In the genomic region with DNA sequence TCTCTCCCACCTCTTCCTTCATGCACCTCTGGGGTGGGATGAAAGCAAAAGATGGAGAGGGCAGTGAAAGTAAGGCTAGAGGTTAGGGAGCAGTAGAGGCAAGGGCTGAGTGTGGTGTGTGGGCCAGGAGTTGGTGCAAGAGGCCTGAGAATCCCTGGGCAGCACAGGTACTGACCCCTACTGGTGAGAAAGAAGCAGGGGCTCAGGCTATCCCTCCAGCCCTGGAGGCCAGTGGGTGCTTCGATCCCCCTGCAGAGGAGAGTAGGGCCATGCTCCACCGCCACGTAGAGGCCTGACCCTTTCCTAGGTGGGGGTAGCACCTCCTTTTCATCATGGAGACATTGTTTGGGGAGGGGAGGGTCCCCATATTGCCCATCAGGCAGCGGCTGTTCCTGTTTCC, we compare ENCODE assay signal across 11 cellular contexts. TPM values are rescaled to one million over a fixed set of nuclear protein-coding genes. Genes with fewer than 3 reads are reported as not detected.
DNase-seq lines count a peak whose midpoint lies in the region; ATAC-seq, FAIRE-seq and TF ChIP-seq lines count a peak whose summit lies in the region.
"Had no signal": no experiment of that assay in that cellular context is flagged by ENCODE, and none has a peak within 500 bp of the region (broad histone marks: within the 10 kb centered on the region; RNA-seq: fewer than 3 reads in every experiment).

No MANE protein-coding gene starts in this region.

- BruUV-seq in GM12878 (replicated peaks; lab: Mats Ljungman, UMichigan) = no TSS peak

- H3K9me3 Mint-ChIP-seq in activated CD8-positive, alpha-beta T cell treated with anti-CD3 and anti-CD28 coated beads for 36 hours = no peaks in the 10 kb centered on the region
- no peaks in the 10 kb centered on the region for H3K9me3 Mint-ChIP-seq in activated CD8-positive, alpha-beta T cell treated with anti-CD3 and anti-CD28 coated beads, Interleukin-2, amount 10 ng/mL, durations not matched to agents 7 days and 5 days (ENCODE audit: insufficient read depth)
- H3K9me3 Mint-ChIP-seq in stimulated activated naive B cell treated with anti-CD40 and anti-IgM and Interleukin-4, amounts not matched to agents 10 μg/mL and 1 μg/mL and 100 μg/mL, for 72 hours = no peaks in the 10 kb centered on the region

- TF ChIP-seq EP300 in GM12878 (IDR thresholded peaks at IDR 0.05; ENCODE audit: borderline replicate concordance in 1 of 2, control insufficient read depth in 1 of 2, low read depth in 2 of 2, low read length in 2 of 2) = no peak

- no peaks in the 10 kb centered on the region for H3K36me3 Mint-ChIP-seq in activated CD8-positive, alpha-beta T cell treated with anti-CD3 and anti-CD28 coated beads for 36 hours (ENCODE audit: low read depth)
- H3K36me3 Mint-ChIP-seq in activated CD8-positive, alpha-beta T cell treated with anti-CD3 and anti-CD28 coated beads, Interleukin-2, amount 10 ng/mL, durations not matched to agents 7 days and 5 days (ENCODE audit: low read depth) = no peaks in the 10 kb centered on the region
- no peaks in the 10 kb centered on the region for H3K36me3 Mint-ChIP-seq in stimulated activated naive B cell treated with anti-CD40 and anti-IgM and Interleukin-4, amounts not matched to agents 10 μg/mL and 1 μg/mL and 100 μg/mL, for 72 hours

- SMC1A ChIA-PET in GM12878 (lab: Charles Lee; ENCODE audit: uncharacterized antibody, unreplicated experiment) = interaction anchor here (1.2 to 15.0 kb wide), 8 partner anchors 13 to 63 kb away, joined by 3 to 155 read pairs (median 7); partner anchors contain the start of gene GPR15LG

- RAD21 ChIA-PET in GM12878 (lab: Charles Lee; ENCODE audit: unreplicated experiment) = interaction anchor here (0.8 to 3.6 kb wide), 8 partner anchors 9 to 56 kb away, joined by 3 to 74 read pairs (median 7); no protein-coding TSS in a partner anchor

- no peak overlapping the region for H3K9ac ChIP-seq in GM12878 (ENCODE audit: control insufficient read depth, insufficient read depth, low read length)

- H3K27me3 Mint-ChIP-seq in activated CD8-positive, alpha-beta T cell treated with anti-CD3 and anti-CD28 coated beads for 36 hours = peaks cover 3% of the 10 kb centered on the region
- H3K27me3 Mint-ChIP-seq in activated CD8-positive, alpha-beta T cell treated with anti-CD3 and anti-CD28 coated beads, Interleukin-2, amount 10 ng/mL, durations not matched to agents 7 days and 5 days (ENCODE audit: low read depth) = peaks cover 13% of the 10 kb centered on the region
- peaks cover 25 to 33% of the 10 kb centered on the region in 2 donors for H3K27me3 Mint-ChIP-seq in stimulated activated naive B cell treated with anti-CD40 and anti-IgM and Interleukin-4, amounts not matched to agents 10 μg/mL and 1 μg/mL and 100 μg/mL, for 72 hours

- H3K4me3 ChIP-seq in GM12878 (no peak overlapping the region), adrenal gland (no peak overlapping the region)

- DNase-seq in activated CD8-positive, alpha-beta T cell treated with anti-CD3 and anti-CD28 coated beads for 36 hours = no peak
- DNase-seq in activated CD8-positive, alpha-beta T cell treated with anti-CD3 and anti-CD28 coated beads, Interleukin-2, amount 10 ng/mL, durations not matched to agents 7 days and 5 days = no peak
- no peak for DNase-seq in GM12878 (ENCODE audit: low read depth, low spot score)
- no peak for DNase-seq in stimulated activated naive B cell treated with anti-CD40 and anti-IgM and Interleukin-4, amounts not matched to agents 10 μg/mL and 1 μg/mL and 100 μg/mL, for 72 hours
- no peak for DNase-seq in activated CD4-positive, alpha-beta T cell treated with anti-CD3 and anti-CD28 coated beads for 4 hours
- DNase-seq in inferior parietal cortex (ENCODE audit: extremely low spot score) = no peak
- DNase-seq in adrenal gland = no peak

- peaks cover 0 to 7% of the 10 kb centered on the region in 2 experiments for H3K27me3 ChIP-seq in GM12878 (replicated peaks in 1 of 2; ENCODE audit: control insufficient read depth in 2 of 2, insufficient read depth in 2 of 2, low read length in 1 of 2)
- H3K27me3 ChIP-seq in adrenal gland = no peaks in the 10 kb centered on the region

- in situ Hi-C loops in GM12878 (cut with MboI) = loop anchor here (10.0 kb wide), 1 partner anchor 59 kb away; no protein-coding TSS in a partner anchor

- H3K4me1 Mint-ChIP-seq in activated CD8-positive, alpha-beta T cell treated with anti-CD3 and anti-CD28 coated beads for 36 hours (ENCODE audit: low read depth) = no peaks in the 10 kb centered on the region
- H3K4me1 Mint-ChIP-seq in activated CD8-positive, alpha-beta T cell treated with anti-CD3 and anti-CD28 coated beads, Interleukin-2, amount 10 ng/mL, durations not matched to agents 7 days and 5 days (ENCODE audit: low read depth) = no peaks in the 10 kb centered on the region
- H3K4me1 Mint-ChIP-seq in stimulated activated naive B cell treated with anti-CD40 and anti-IgM and Interleukin-4, amounts not matched to agents 10 μg/mL and 1 μg/mL and 100 μg/mL, for 72 hours = peaks cover 0 to 4% of the 10 kb centered on the region in 2 donors

- H3K79me2 ChIP-seq in GM12878 (ENCODE audit: control insufficient read depth, insufficient read depth, low read length) = no peaks in the 10 kb centered on the region

- H3K4me2 ChIP-seq in GM12878 (ENCODE audit: control insufficient read depth, insufficient read depth) = no peak overlapping the region

- no peak for FAIRE-seq in GM12878 (lab: Jason Lieb, UNC)
- FAIRE-seq: islet of Langerhans had no signal

- WGBS in GM12878 (ENCODE audit: insufficient coverage, insufficient replicate concordance, low lambda C conversion rate, missing lambda C conversion rate) = 48% methylated on average over 4 of the region's 4 CpGs
- WGBS in adrenal gland, 4 donors = 77 to 85% (median 83%) methylated on average over 4 of the region's 4 CpGs

- ATAC-seq in activated CD8-positive, alpha-beta T cell treated with anti-CD3 and anti-CD28 coated beads for 36 hours = peak; percentile 35
- no peak for ATAC-seq in activated CD8-positive, alpha-beta T cell treated with anti-CD3 and anti-CD28 coated beads, Interleukin-2, amount 10 ng/mL, durations not matched to agents 7 days and 5 days
- ATAC-seq in HG03175 (IDR thresholded peaks at IDR 0.05; ENCODE audit: unreplicated experiment) = peak; percentile 62
- ATAC-seq in GM12878 = peak; percentile 89
- peak; percentile 59 to 61 for ATAC-seq in stimulated activated naive B cell treated with anti-CD40 and anti-IgM and Interleukin-4, amounts not matched to agents 10 μg/mL and 1 μg/mL and 100 μg/mL, for 72 hours (replicated peaks)
- ATAC-seq: activated CD4-positive, CD25-positive, alpha-beta regulatory T cell treated with anti-CD3 and anti-CD28 coated beads, Interleukin-2, amount 50 U/mL, for 24 hours had no signal

- CTCF ChIA-PET in activated CD8-positive, alpha-beta T cell treated with anti-CD3 and anti-CD28 coated beads for 36 hours (lab: Charles Lee) = interaction anchor here (1.5 to 3.9 kb wide), 6 partner anchors 9 to 113 kb away, joined by 3 to 71 read pairs (median 6); no protein-coding TSS in a partner anchor
- CTCF ChIA-PET in activated CD8-positive, alpha-beta T cell treated with anti-CD3 and anti-CD28 coated beads, Interleukin-2, amount 10 ng/mL, durations not matched to agents 7 days and 5 days (lab: Charles Lee) = interaction anchor here (0.5 to 10.1 kb wide), 5 partner anchors 11 to 66 kb away, joined by 3 to 111 read pairs (median 6); no protein-coding TSS in a partner anchor
- CTCF ChIA-PET in GM12878 (lab: Yijun Ruan, JAX) = interaction anchor here (1.0 to 28.3 kb wide), 11 partner anchors 11 to 159 kb away, joined by 3 to 788 read pairs (median 6); partner anchors contain the start of gene GHITM

- no peak overlapping the region for H2AFZ ChIP-seq in GM12878 (ENCODE audit: control insufficient read depth, low read depth, low read length)

- no peak overlapping the region for H3K27ac Mint-ChIP-seq in activated CD8-positive, alpha-beta T cell treated with anti-CD3 and anti-CD28 coated beads for 36 hours
- H3K27ac Mint-ChIP-seq in activated CD8-positive, alpha-beta T cell treated with anti-CD3 and anti-CD28 coated beads, Interleukin-2, amount 10 ng/mL, durations not matched to agents 7 days and 5 days = no peak overlapping the region
- H3K27ac Mint-ChIP-seq in stimulated activated naive B cell treated with anti-CD40 and anti-IgM and Interleukin-4, amounts not matched to agents 10 μg/mL and 1 μg/mL and 100 μg/mL, for 72 hours = no peak overlapping the region

- POLR2A ChIA-PET in activated CD8-positive, alpha-beta T cell treated with anti-CD3 and anti-CD28 coated beads for 36 hours (lab: Charles Lee) = no interaction called here
- POLR2A ChIA-PET in activated CD8-positive, alpha-beta T cell treated with anti-CD3 and anti-CD28 coated beads, Interleukin-2, amount 10 ng/mL, durations not matched to agents 7 days and 5 days (lab: Charles Lee) = no interaction called here
- POLR2A ChIA-PET in GM12878 (lab: Charles Lee) = interaction anchor here (1.1 kb wide), 1 partner anchor 56 kb away, joined by 3 read pairs; no protein-coding TSS in a partner anchor

- no peaks in the 10 kb centered on the region for H4K20me1 ChIP-seq in GM12878 (ENCODE audit: control insufficient read depth, insufficient read depth)

- intact Hi-C loops in activated CD8-positive, alpha-beta T cell treated with anti-CD3 and anti-CD28 coated beads for 36 hours (cut with micrococcal nuclease) = loop anchor here (5.0 kb wide), 1 partner anchor 47 kb away; no protein-coding TSS in a partner anchor
- intact Hi-C loops in GM12878 (cut with micrococcal nuclease; ENCODE audit: unreplicated experiment) = loop anchor here (2.0 kb wide), 1 partner anchor 43 kb away; no protein-coding TSS in a partner anchor
- intact Hi-C loops in adrenal gland (cut with DNase I) = no loop called here

- no peak for TF ChIP-seq POLR2A in GM12878 (IDR thresholded peaks at IDR 0.05; ENCODE audit: low read depth, low read length)
- no peak for TF ChIP-seq POLR2A in adrenal gland (IDR thresholded peaks at IDR 0.05)

- H3K4me3 Mint-ChIP-seq in activated CD8-positive, alpha-beta T cell treated with anti-CD3 and anti-CD28 coated beads for 36 hours = no peak overlapping the region
- H3K4me3 Mint-ChIP-seq in activated CD8-positive, alpha-beta T cell treated with anti-CD3 and anti-CD28 coated beads, Interleukin-2, amount 10 ng/mL, durations not matched to agents 7 days and 5 days = no peak overlapping the region
- H3K4me3 Mint-ChIP-seq in stimulated activated naive B cell treated with anti-CD40 and anti-IgM and Interleukin-4, amounts not matched to agents 10 μg/mL and 1 μg/mL and 100 μg/mL, for 72 hours = no peak overlapping the region

- no peaks in the 10 kb centered on the region for H3K9me3 ChIP-seq in GM12878 (replicated peaks; ENCODE audit: control insufficient read depth, insufficient read depth, low read length)
- no peaks in the 10 kb centered on the region for H3K9me3 ChIP-seq in adrenal gland (replicated peaks in 1 of 3)

- TF ChIP-seq RAD21 in GM12878 (IDR thresholded peaks at IDR 0.05; ENCODE audit: insufficient read depth, low read depth, low read length) = peak; percentile 63

- no peaks in the 10 kb centered on the region for H3K36me3 ChIP-seq in GM12878 (ENCODE audit: control insufficient read depth in 2 of 2, insufficient read depth in 2 of 2, low read length in 1 of 2)
- no peaks in the 10 kb centered on the region for H3K36me3 ChIP-seq in adrenal gland (replicated peaks in 1 of 2)

- TF ChIP-seq CTCF in activated CD8-positive, alpha-beta T cell treated with anti-CD3 and anti-CD28 coated beads for 36 hours (IDR thresholded peaks at IDR 0.05) = peak; percentile 20
- TF ChIP-seq CTCF in GM12878 (IDR thresholded peaks at IDR 0.05 in 2 of 3, conservative IDR thresholded peaks at IDR 0.05 in 1 of 3; ENCODE audit: control insufficient read depth in 2 of 3, extremely low read depth in 1 of 3, insufficient read depth in 1 of 3, low read depth in 3 of 3, low read length in 3 of 3) (peak; percentile 58 to 81 (median 67)), adrenal gland (IDR thresholded peaks at IDR 0.05) (peak in 1 of 6 experiments; percentile 7)

- H3K4me1 ChIP-seq in GM12878 (ENCODE audit: control insufficient read depth, insufficient read depth, low read length) = no peaks in the 10 kb centered on the region
- no peaks in the 10 kb centered on the region for H3K4me1 ChIP-seq in adrenal gland (replicated peaks in 1 of 2)

- H3K27ac ChIP-seq in GM12878 (ENCODE audit: control insufficient read depth, insufficient read depth) (no peak overlapping the region), adrenal gland (no peak overlapping the region)

RNA-seq across cellular contexts. Expression of gene CDHR1, which starts 9.8 kb away (rescaled TPM):
- total RNA-seq in activated CD8-positive, alpha-beta T cell treated with anti-CD3 and anti-CD28 coated beads for 36 hours = 1 to 10 TPM; 1.8 to 2.4 TPM
- total RNA-seq in activated CD8-positive, alpha-beta T cell treated with anti-CD3 and anti-CD28 coated beads, Interleukin-2, amount 10 ng/mL, durations not matched to agents 7 days and 5 days = under 1 TPM; 0.26 to 0.29 TPM
- total RNA-seq in GM12878 (2013; cell fraction: nucleolus; rRNA removed) = 0.20 and 0.40 TPM in 2 replicates
- total RNA-seq in GM12878 (2014; rRNA removed) (0.17 and 0.27 TPM in 2 replicates), GM12878 (2014; rRNA removed; fragmentation: Illumina TruSeq; extraction: Trizol) (0.22 and 0.23 TPM in 2 replicates), GM12878 (2021) (0.41 and 0.82 TPM in 2 replicates), adrenal gland (1 to 10 TPM in 1 of 8 donors, under 1 TPM in 7; 0.09 to 2.8 (median 0.32) TPM)
- polyA plus RNA-seq in GM12878 (2011; ENCODE audit: low read depth) = 0.46 TPM
- polyA plus RNA-seq in GM12878 (2011; rRNA removed) (2.3 and 3.0 TPM in 2 replicates), GM12878 (2014; fragmentation: Illumina TruSeq; extraction: Trizol) (0.48 and 0.71 TPM in 2 replicates), GM12878 (2014; fragmentation: Nextera tagmentation; extraction: Ambion mirVana) (under 1 TPM; 0.20 to 0.24 TPM), GM12878 (2014; rRNA removed) (0.52 and 0.58 TPM in 2 replicates), GM12878 (2016; fragmentation: Nextera tagmentation; extraction: Ambion mirVana) (under 1 TPM; 0.28 to 0.40 TPM), adrenal gland (1 to 10 TPM; 1.4 to 7.7 (median 6.0) TPM)
- 2.1 and 2.9 TPM in 2 replicates for polyA plus RNA-seq in GM12878 (2011; cell fraction: cytosol; rRNA removed)
- polyA plus RNA-seq in GM12878 (2011; cell fraction: nucleus; rRNA removed) = 10.9 and 15.4 TPM in 2 replicates
- 0.42 and 0.81 TPM in 2 replicates for polyA plus RNA-seq in GM12878 (2012)
- 1.4 TPM in 2 replicates for polyA minus RNA-seq in GM12878 (2011; rRNA and poly(A)+ RNA removed)
- 0.62 and 1.5 TPM in 2 replicates for polyA minus RNA-seq in GM12878 (2011; cell fraction: cytosol; rRNA and poly(A)+ RNA removed)
- 1.2 and 1.8 TPM in 2 replicates for polyA minus RNA-seq in GM12878 (2011; cell fraction: nucleus; rRNA and poly(A)+ RNA removed)

RNA-seq across cellular contexts. Expression of gene LRIT2, which starts 21.2 kb away (rescaled TPM):
- not detected for total RNA-seq in activated CD8-positive, alpha-beta T cell treated with anti-CD3 and anti-CD28 coated beads for 36 hours
- total RNA-seq in activated CD8-positive, alpha-beta T cell treated with anti-CD3 and anti-CD28 coated beads, Interleukin-2, amount 10 ng/mL, durations not matched to agents 7 days and 5 days = not detected
- total RNA-seq in GM12878 (2013; cell fraction: nucleolus; rRNA removed) = not detected in 2 replicates
- total RNA-seq in GM12878 (2014; rRNA removed) (not detected in 2 replicates), GM12878 (2014; rRNA removed; fragmentation: Illumina TruSeq; extraction: Trizol) (not detected in 2 replicates), GM12878 (2021) (not detected in 2 replicates), adrenal gland (not detected)
- not detected for polyA plus RNA-seq in GM12878 (2011; ENCODE audit: low read depth)
- polyA plus RNA-seq in GM12878 (2011; rRNA removed) (not detected in 2 replicates), GM12878 (2014; fragmentation: Illumina TruSeq; extraction: Trizol) (not detected in 2 replicates), GM12878 (2014; fragmentation: Nextera tagmentation; extraction: Ambion mirVana) (not detected), GM12878 (2014; rRNA removed) (not detected in 2 replicates), GM12878 (2016; fragmentation: Nextera tagmentation; extraction: Ambion mirVana) (not detected), adrenal gland (not detected)
- not detected in 2 replicates for polyA plus RNA-seq in GM12878 (2011; cell fraction: cytosol; rRNA removed)
- polyA plus RNA-seq in GM12878 (2011; cell fraction: nucleus; rRNA removed) = not detected in 2 replicates
- not detected in 2 replicates for polyA plus RNA-seq in GM12878 (2012)
- not detected in 2 replicates for polyA minus RNA-seq in GM12878 (2011; rRNA and poly(A)+ RNA removed)
- not detected in 2 replicates for polyA minus RNA-seq in GM12878 (2011; cell fraction: cytosol; rRNA and poly(A)+ RNA removed)
- polyA minus RNA-seq in GM12878 (2011; cell fraction: nucleus; rRNA and poly(A)+ RNA removed) = not detected in 2 replicates
- total RNA-seq: subcutaneous adipose tissue had no signal

RNA-seq across cellular contexts. Expression of gene GPR15LG, which starts 30.5 kb away (rescaled TPM):
- not detected for total RNA-seq in activated CD8-positive, alpha-beta T cell treated with anti-CD3 and anti-CD28 coated beads for 36 hours
- not detected for total RNA-seq in activated CD8-positive, alpha-beta T cell treated with anti-CD3 and anti-CD28 coated beads, Interleukin-2, amount 10 ng/mL, durations not matched to agents 7 days and 5 days
- total RNA-seq in GM12878 (2013; cell fraction: nucleolus; rRNA removed) = not detected in 2 replicates
- total RNA-seq in GM12878 (2014; rRNA removed) (1.2 and 2.0 TPM in 2 replicates), GM12878 (2014; rRNA removed; fragmentation: Illumina TruSeq; extraction: Trizol) (1.1 and 1.4 TPM in 2 replicates), GM12878 (2021) (1.3 and 1.5 TPM in 2 replicates), adrenal gland (under 1 TPM in 1 of 8 donors, not detected in 7; 0.25 TPM)
- polyA plus RNA-seq in GM12878 (2011; ENCODE audit: low read depth) = 0.96 TPM
- polyA plus RNA-seq in GM12878 (2011; rRNA removed) (5.9 and 12.2 TPM in 2 replicates), GM12878 (2014; fragmentation: Illumina TruSeq; extraction: Trizol) (0.73 and 1.7 TPM in 2 replicates), GM12878 (2014; fragmentation: Nextera tagmentation; extraction: Ambion mirVana) (1 to 10 TPM; 1.2 TPM), GM12878 (2014; rRNA removed) (0.80 and 1.5 TPM in 2 replicates), GM12878 (2016; fragmentation: Nextera tagmentation; extraction: Ambion mirVana) (1 to 10 TPM; 4.2 to 5.0 TPM), adrenal gland (not detected)
- polyA plus RNA-seq in GM12878 (2011; cell fraction: cytosol; rRNA removed) = 13.3 and 14.9 TPM in 2 replicates
- polyA plus RNA-seq in GM12878 (2011; cell fraction: nucleus; rRNA removed) = 4.2 and 5.7 TPM in 2 replicates
- 0.58 and 0.80 TPM in 2 replicates for polyA plus RNA-seq in GM12878 (2012)
- 4.2 and 10.5 TPM in 2 replicates for polyA minus RNA-seq in GM12878 (2011; rRNA and poly(A)+ RNA removed)
- polyA minus RNA-seq in GM12878 (2011; cell fraction: cytosol; rRNA and poly(A)+ RNA removed) = 2.9 and 5.5 TPM in 2 replicates
- polyA minus RNA-seq in GM12878 (2011; cell fraction: nucleus; rRNA and poly(A)+ RNA removed) = 2.2 and 3.6 TPM in 2 replicates
- total RNA-seq: subcutaneous adipose tissue had no signal

RNA-seq across cellular contexts. Expression of gene LRIT1, which starts 37.2 kb away (rescaled TPM):
- total RNA-seq in activated CD8-positive, alpha-beta T cell treated with anti-CD3 and anti-CD28 coated beads for 36 hours = not detected
- total RNA-seq in activated CD8-positive, alpha-beta T cell treated with anti-CD3 and anti-CD28 coated beads, Interleukin-2, amount 10 ng/mL, durations not matched to agents 7 days and 5 days = not detected
- total RNA-seq in GM12878 (2013; cell fraction: nucleolus; rRNA removed) = not detected in 2 replicates
- not detected in 2 replicates for total RNA-seq in GM12878 (2014; rRNA removed)
- not detected in 2 replicates for total RNA-seq in GM12878 (2014; rRNA removed; fragmentation: Illumina TruSeq; extraction: Trizol)
- not detected in 2 replicates for total RNA-seq in GM12878 (2021)
- polyA plus RNA-seq in GM12878 (2011; ENCODE audit: low read depth) = not detected
- not detected in 2 replicates for polyA plus RNA-seq in GM12878 (2011; rRNA removed)
- polyA plus RNA-seq in GM12878 (2011; cell fraction: cytosol; rRNA removed) = not detected in 2 replicates
- not detected in 2 replicates for polyA plus RNA-seq in GM12878 (2011; cell fraction: nucleus; rRNA removed)
- polyA plus RNA-seq in GM12878 (2012) = not detected in 2 replicates
- not detected in 2 replicates for polyA plus RNA-seq in GM12878 (2014; fragmentation: Illumina TruSeq; extraction: Trizol)
- not detected for polyA plus RNA-seq in GM12878 (2014; fragmentation: Nextera tagmentation; extraction: Ambion mirVana)
- not detected in 2 replicates for polyA plus RNA-seq in GM12878 (2014; rRNA removed)
- polyA plus RNA-seq in GM12878 (2016; fragmentation: Nextera tagmentation; extraction: Ambion mirVana) = not detected
- not detected in 2 replicates for polyA minus RNA-seq in GM12878 (2011; rRNA and poly(A)+ RNA removed)
- not detected in 2 replicates for polyA minus RNA-seq in GM12878 (2011; cell fraction: cytosol; rRNA and poly(A)+ RNA removed)
- not detected in 2 replicates for polyA minus RNA-seq in GM12878 (2011; cell fraction: nucleus; rRNA and poly(A)+ RNA removed)
- not detected for total RNA-seq in adrenal gland
- polyA plus RNA-seq in adrenal gland = not detected
- total RNA-seq: subcutaneous adipose tissue had no signal

RNA-seq across cellular contexts. Expression of gene RGR, which starts 40.7 kb away (rescaled TPM):
- not detected for total RNA-seq in activated CD8-positive, alpha-beta T cell treated with anti-CD3 and anti-CD28 coated beads for 36 hours
- not detected for total RNA-seq in activated CD8-positive, alpha-beta T cell treated with anti-CD3 and anti-CD28 coated beads, Interleukin-2, amount 10 ng/mL, durations not matched to agents 7 days and 5 days
- total RNA-seq in GM12878 (2013; cell fraction: nucleolus; rRNA removed) = not detected in 2 replicates
- total RNA-seq in GM12878 (2014; rRNA removed) (not detected in 2 replicates), GM12878 (2014; rRNA removed; fragmentation: Illumina TruSeq; extraction: Trizol) (not detected in 2 replicates), GM12878 (2021) (not detected in 2 replicates), adrenal gland (not detected)
- polyA plus RNA-seq in GM12878 (2011; ENCODE audit: low read depth) = not detected
- polyA plus RNA-seq in GM12878 (2011; rRNA removed) (not detected in 2 replicates), GM12878 (2014; fragmentation: Illumina TruSeq; extraction: Trizol) (not detected in 2 replicates), GM12878 (2014; fragmentation: Nextera tagmentation; extraction: Ambion mirVana) (not detected), GM12878 (2014; rRNA removed) (not detected in 2 replicates), GM12878 (2016; fragmentation: Nextera tagmentation; extraction: Ambion mirVana) (not detected), adrenal gland (under 1 TPM in 1 of 3 donors, not detected in 2; 0.17 TPM)
- polyA plus RNA-seq in GM12878 (2011; cell fraction: cytosol; rRNA removed) = not detected in 2 replicates
- polyA plus RNA-seq in GM12878 (2011; cell fraction: nucleus; rRNA removed) = not detected in 2 replicates
- polyA plus RNA-seq in GM12878 (2012) = not detected in 2 replicates
- polyA minus RNA-seq in GM12878 (2011; rRNA and poly(A)+ RNA removed) = not detected in 2 replicates
- polyA minus RNA-seq in GM12878 (2011; cell fraction: cytosol; rRNA and poly(A)+ RNA removed) = not detected in 2 replicates
- polyA minus RNA-seq in GM12878 (2011; cell fraction: nucleus; rRNA and poly(A)+ RNA removed) = not detected in 2 replicates

Comparison
In these comparisons a context has a peak if more than half of its experiments do, and no peak if none do; other contexts are left out.
1. intact Hi-C loops: an anchor here in activated CD8-positive, alpha-beta T cell treated with anti-CD3 and anti-CD28 coated beads for 36 hours (5.0 kb wide) and GM12878 (2.0 kb wide); none called in adrenal gland.